ENCODE assay signal across 8 cellular contexts in the genomic region with DNA sequence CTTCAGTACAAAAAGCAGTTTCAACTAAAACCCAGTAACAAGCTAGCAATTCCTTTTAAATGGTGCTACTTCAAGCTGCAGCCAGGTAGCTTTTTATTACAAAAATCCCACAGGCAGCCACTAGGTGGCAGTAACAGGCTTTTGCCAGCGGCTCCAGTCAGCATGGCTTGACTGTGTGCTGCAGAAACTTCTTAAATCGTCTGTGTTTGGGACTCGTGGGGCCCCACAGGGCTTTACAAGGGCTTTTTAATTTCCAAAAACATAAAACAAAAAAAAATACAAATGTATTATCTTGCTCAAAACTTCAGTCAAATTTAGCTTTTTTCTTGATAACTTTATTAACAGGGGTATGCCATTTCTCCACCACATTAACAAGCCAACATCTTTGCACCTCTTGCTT. TPM values are rescaled to one million over a fixed set of nuclear protein-coding genes. Genes with fewer than 3 reads are reported as not detected.
A peak's percentile ranks its signal among the peaks of the same experiment; 100 is the strongest.
DNase-seq lines count a peak whose midpoint lies in the region; ATAC-seq, FAIRE-seq and TF ChIP-seq lines count a peak whose summit lies in the region.

No MANE protein-coding gene starts in this region.

- H3K4me1 Mint-ChIP-seq in central memory CD8-positive, alpha-beta T cell: peaks cover 5% of the 10 kb centered on the region

- FAIRE-seq in HepG2 (lab: Jason Lieb, UNC): peak; percentile 40

- no peaks in the 10 kb centered on the region for H3K36me3 ChIP-seq in HepG2 (replicated peaks in 1 of 2; ENCODE audit: control insufficient read depth in 1 of 2, insufficient read depth in 2 of 2, low read length in 2 of 2)

- H3K4me3 Mint-ChIP-seq in central memory CD8-positive, alpha-beta T cell: no peak overlapping the region

- no peak overlapping the region for H3K27ac ChIP-seq in HepG2 (ENCODE audit: extremely low read length, insufficient read depth, low read length)

- TF ChIP-seq EP300 in HepG2 (IDR thresholded peaks at IDR 0.05; ENCODE audit: low read depth in 2 of 2, low read length in 2 of 2) (no peak), HepG2 (CRISPR knock-in tag; IDR thresholded peaks at IDR 0.05; ENCODE audit: borderline replicate concordance) (no peak)

- H3K27me3 Mint-ChIP-seq in central memory CD8-positive, alpha-beta T cell: peaks cover 28% of the 10 kb centered on the region

- H2AFZ ChIP-seq in HepG2 (ENCODE audit: low read length): no peak overlapping the region

- 0% methylated on average over 3 of the region's 3 CpGs for WGBS in HepG2 (ENCODE audit: low lambda C conversion rate)

- peak; percentile 72 for DNase-seq in G401 (ENCODE audit: low spot score)
- peak; percentile 72 for DNase-seq in NCI-H2171 (lab: John Stamatoyannopoulos, UW)
- peak; percentile 69 for DNase-seq in activated CD4-positive, CD25-positive, alpha-beta regulatory T cell treated with anti-CD3 and anti-CD28 coated beads, Interleukin-2, amount 50 U/mL, for 72 hours
- DNase-seq in central memory CD8-positive, alpha-beta T cell (ENCODE audit: low spot score in 2 of 2): peak; percentile 55 to 64
- peak; percentile 27 for DNase-seq in HepG2 (ENCODE audit: low spot score)
- peak; percentile 43 to 48 (median 45) for DNase-seq in stimulated activated CD4-positive, alpha-beta T cell treated with anti-CD3 and anti-CD28 coated beads, TNF-alpha, amount 100 ng/mL, for 1 hour (ENCODE audit: low read depth in 3 of 3, low spot score in 1 of 3)

- H3K9me3 ChIP-seq in HepG2 (ENCODE audit: low read length): no peaks in the 10 kb centered on the region

- no peaks in the 10 kb centered on the region for H3K27me3 ChIP-seq in HepG2 (ENCODE audit: control insufficient read depth in 1 of 2, insufficient read depth in 2 of 2, low read length in 2 of 2)

- intact Hi-C loops in HepG2 (cut with micrococcal nuclease; ENCODE audit: unreplicated experiment): loop anchor here (1.0 kb wide), 1 partner anchor 65 kb away; no protein-coding TSS in a partner anchor

- POLR2A ChIA-PET in HepG2 (lab: Yijun Ruan, JAX): no interaction called here

- in situ Hi-C loops in G401 (cut with HindIII; ENCODE audit: low sequenced_read_pairs) (no loop called here), HepG2 (cut with HindIII; ENCODE audit: extremely low pct_ligation_motif_present, low pct_unique_long_range_greater_than_20kb) (loop anchor here (10.0 kb wide), 1 partner anchor 61 kb away; no protein-coding TSS in a partner anchor)

- TF ChIP-seq CTCF in HepG2 (CRISPR knock-in tag; IDR thresholded peaks at IDR 0.05): peak; percentile 74

- no peak overlapping the region for H3K4me2 ChIP-seq in HepG2 (ENCODE audit: low read depth, low read length)

- no peaks in the 10 kb centered on the region for H3K79me2 ChIP-seq in HepG2 (ENCODE audit: insufficient read depth, low read length)

- no peak overlapping the region for H3K27ac Mint-ChIP-seq in central memory CD8-positive, alpha-beta T cell (ENCODE audit: low read depth)

- no peak overlapping the region for H3K9ac ChIP-seq in HepG2 (ENCODE audit: insufficient read depth, low read depth, low read length)

- no peak overlapping the region for H3K4me3 ChIP-seq in HepG2 (replicated peaks in 1 of 3; ENCODE audit: insufficient read depth in 1 of 3, low read depth in 2 of 3, low read length in 3 of 3)

- TF ChIP-seq RAD21 in HepG2 (CRISPR knock-in tag; IDR thresholded peaks at IDR 0.05): no peak

- H4K20me1 ChIP-seq in HepG2 (ENCODE audit: insufficient read depth, low read length): no peaks in the 10 kb centered on the region

- TF ChIP-seq POLR2A in HepG2 (IDR thresholded peaks at IDR 0.05; ENCODE audit: insufficient read depth in 1 of 2, low read depth in 2 of 2, low read length in 2 of 2): no peak

- H3K36me3 Mint-ChIP-seq in central memory CD8-positive, alpha-beta T cell (ENCODE audit: insufficient read depth): peaks cover 2% of the 10 kb centered on the region

- ATAC-seq in HG02610 (IDR thresholded peaks at IDR 0.05; ENCODE audit: unreplicated experiment) (peak; percentile 46), HepG2 (peak; percentile 72), GM19463 (IDR thresholded peaks at IDR 0.05; ENCODE audit: unreplicated experiment) (no peak)
- peak; percentile 77 for ATAC-seq in central memory CD8-positive, alpha-beta T cell (replicated peaks; ENCODE audit: extremely low read depth, poor library complexity, severe bottlenecking)

- CTCF ChIA-PET in HepG2 (lab: Yijun Ruan, JAX; ENCODE audit: low intra/inter-chr PET ratio, low total read pairs): interaction anchor here (1.7 kb wide), 1 partner anchor 64 kb away, joined by 11 read pairs; no protein-coding TSS in a partner anchor

- no peaks in the 10 kb centered on the region for H3K9me3 Mint-ChIP-seq in central memory CD8-positive, alpha-beta T cell

- no TSS peak for BruUV-seq in HepG2 (replicated peaks; lab: Mats Ljungman, UMichigan)

- no peaks in the 10 kb centered on the region for H3K4me1 ChIP-seq in HepG2 (ENCODE audit: insufficient read depth, low read length)

TF ChIP-seq in HepG2, 621 proteins besides CTCF, POLR2A, EP300 and RAD21 (continues in another document):
- TF ChIP-seq SMC3 (IDR thresholded peaks at IDR 0.05; ENCODE audit: low read length) (peak; percentile 54; the same call in 1 of the 2 replicates), ZNF740 (CRISPR knock-in tag; IDR thresholded peaks at IDR 0.05) (no peak)

RNA-seq across cellular contexts. Expression of gene CLEC4E, which starts 3.6 kb away (rescaled TPM):
- not detected in 2 replicates for total RNA-seq in G401 (2014; rRNA removed; shearing (Covaris generic))
- not detected in 2 replicates for total RNA-seq in HepG2 (2016; rRNA removed; fragmentation: Illumina TruSeq; extraction: Trizol)
- not detected in 2 replicates for total RNA-seq in HepG2 (2016; cell fraction: cytosol; rRNA removed; fragmentation: Illumina TruSeq; extraction: Trizol; ENCODE audit: low read depth)
- not detected in 2 replicates for total RNA-seq in HepG2 (2016; cell fraction: insoluble cytoplasmic fraction; rRNA removed; fragmentation: Illumina TruSeq; extraction: Trizol)
- not detected in 2 replicates for total RNA-seq in HepG2 (2016; cell fraction: membrane; rRNA removed; fragmentation: Illumina TruSeq; extraction: Trizol)
- not detected in 2 replicates for total RNA-seq in HepG2 (2016; cell fraction: nucleus; rRNA removed; fragmentation: Illumina TruSeq; extraction: Trizol)
- not detected in 2 replicates for polyA plus RNA-seq in HepG2 (2011; rRNA removed)
- polyA plus RNA-seq in HepG2 (2011; cell fraction: cytosol; rRNA removed): not detected in 2 replicates
- polyA plus RNA-seq in HepG2 (2011; cell fraction: nucleus; rRNA removed): not detected in 2 replicates
- not detected in 2 replicates for polyA plus RNA-seq in HepG2 (2012)
- not detected in 2 replicates for polyA plus RNA-seq in HepG2 (2016; cell fraction: cytosol; fragmentation: Illumina TruSeq; extraction: Trizol; ENCODE audit: low read depth)
- not detected in 2 replicates for polyA plus RNA-seq in HepG2 (2016; cell fraction: insoluble cytoplasmic fraction; fragmentation: Illumina TruSeq; extraction: Trizol; ENCODE audit: low read depth)
- not detected in 2 replicates for polyA plus RNA-seq in HepG2 (2016; cell fraction: membrane; fragmentation: Illumina TruSeq; extraction: Trizol; ENCODE audit: low read depth)
- not detected in 2 replicates for polyA plus RNA-seq in HepG2 (2016; cell fraction: nucleus; fragmentation: Illumina TruSeq; extraction: Trizol; ENCODE audit: insufficient read depth, low read depth)
- not detected in 2 replicates for polyA minus RNA-seq in HepG2 (2011; rRNA and poly(A)+ RNA removed; ENCODE audit: low replicate concordance)
- not detected in 2 replicates for polyA minus RNA-seq in HepG2 (2011; cell fraction: cytosol; rRNA and poly(A)+ RNA removed)
- polyA minus RNA-seq in HepG2 (2011; cell fraction: nucleus; rRNA and poly(A)+ RNA removed): not detected in 2 replicates

RNA-seq across cellular contexts. Expression of gene CLEC4D, which starts 31.0 kb away (rescaled TPM):
- not detected in 2 replicates for total RNA-seq in G401 (2014; rRNA removed; shearing (Covaris generic))
- total RNA-seq in HepG2 (2016; rRNA removed; fragmentation: Illumina TruSeq; extraction: Trizol): not detected in 2 replicates
- not detected in 2 replicates for total RNA-seq in HepG2 (2016; cell fraction: cytosol; rRNA removed; fragmentation: Illumina TruSeq; extraction: Trizol; ENCODE audit: low read depth)
- total RNA-seq in HepG2 (2016; cell fraction: insoluble cytoplasmic fraction; rRNA removed; fragmentation: Illumina TruSeq; extraction: Trizol): not detected in 2 replicates
- total RNA-seq in HepG2 (2016; cell fraction: membrane; rRNA removed; fragmentation: Illumina TruSeq; extraction: Trizol): not detected in 2 replicates
- not detected in 2 replicates for total RNA-seq in HepG2 (2016; cell fraction: nucleus; rRNA removed; fragmentation: Illumina TruSeq; extraction: Trizol)
- not detected in 2 replicates for polyA plus RNA-seq in HepG2 (2011; rRNA removed)
- not detected in 2 replicates for polyA plus RNA-seq in HepG2 (2011; cell fraction: cytosol; rRNA removed)
- not detected in 2 replicates for polyA plus RNA-seq in HepG2 (2011; cell fraction: nucleus; rRNA removed)
- polyA plus RNA-seq in HepG2 (2012): not detected in 2 replicates
- polyA plus RNA-seq in HepG2 (2016; cell fraction: cytosol; fragmentation: Illumina TruSeq; extraction: Trizol; ENCODE audit: low read depth): not detected in 2 replicates
- not detected in 2 replicates for polyA plus RNA-seq in HepG2 (2016; cell fraction: insoluble cytoplasmic fraction; fragmentation: Illumina TruSeq; extraction: Trizol; ENCODE audit: low read depth)
- polyA plus RNA-seq in HepG2 (2016; cell fraction: membrane; fragmentation: Illumina TruSeq; extraction: Trizol; ENCODE audit: low read depth): not detected in 2 replicates
- not detected in 2 replicates for polyA plus RNA-seq in HepG2 (2016; cell fraction: nucleus; fragmentation: Illumina TruSeq; extraction: Trizol; ENCODE audit: insufficient read depth, low read depth)
- not detected in 2 replicates for polyA minus RNA-seq in HepG2 (2011; rRNA and poly(A)+ RNA removed; ENCODE audit: low replicate concordance)
- not detected in 2 replicates for polyA minus RNA-seq in HepG2 (2011; cell fraction: cytosol; rRNA and poly(A)+ RNA removed)
- not detected in 2 replicates for polyA minus RNA-seq in HepG2 (2011; cell fraction: nucleus; rRNA and poly(A)+ RNA removed)
